Comparison of ENCODE assay signal across 1 cellular context in the genomic region with DNA sequence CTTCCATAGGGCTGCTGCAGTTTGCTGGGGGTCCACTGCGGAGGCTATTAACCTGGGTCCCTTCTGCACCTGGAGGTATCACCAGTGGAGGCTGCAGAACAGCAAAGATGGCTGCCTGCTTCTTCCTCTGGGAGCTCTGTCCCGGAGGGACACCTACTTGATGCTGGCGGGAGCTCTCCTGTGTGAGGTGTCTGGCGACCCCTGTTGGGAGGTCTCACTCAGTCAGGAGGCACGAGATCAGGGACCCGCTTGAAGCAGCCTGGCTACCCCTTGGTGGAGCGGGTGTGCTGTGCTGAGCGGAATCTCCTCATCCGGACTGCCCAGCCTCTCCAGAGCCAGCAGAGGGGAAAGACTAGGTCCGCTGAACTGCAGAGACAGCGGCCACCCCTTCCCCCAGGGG.
TF ChIP-seq lines count a peak whose summit lies in the region.

No MANE protein-coding gene starts in this region.

TF ChIP-seq in HepG2, 621 proteins besides CTCF, POLR2A, EP300 and RAD21 (continued from another document):
- TF ChIP-seq, protein P1, sequence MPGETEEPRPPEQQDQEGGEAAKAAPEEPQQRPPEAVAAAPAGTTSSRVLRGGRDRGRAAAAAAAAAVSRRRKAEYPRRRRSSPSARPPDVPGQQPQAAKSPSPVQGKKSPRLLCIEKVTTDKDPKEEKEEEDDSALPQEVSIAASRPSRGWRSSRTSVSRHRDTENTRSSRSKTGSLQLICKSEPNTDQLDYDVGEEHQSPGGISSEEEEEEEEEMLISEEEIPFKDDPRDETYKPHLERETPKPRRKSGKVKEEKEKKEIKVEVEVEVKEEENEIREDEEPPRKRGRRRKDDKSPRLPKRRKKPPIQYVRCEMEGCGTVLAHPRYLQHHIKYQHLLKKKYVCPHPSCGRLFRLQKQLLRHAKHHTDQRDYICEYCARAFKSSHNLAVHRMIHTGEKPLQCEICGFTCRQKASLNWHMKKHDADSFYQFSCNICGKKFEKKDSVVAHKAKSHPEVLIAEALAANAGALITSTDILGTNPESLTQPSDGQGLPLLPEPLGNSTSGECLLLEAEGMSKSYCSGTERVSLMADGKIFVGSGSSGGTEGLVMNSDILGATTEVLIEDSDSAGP (CRISPR knock-in tag; IDR thresholded peaks at IDR 0.05; ENCODE audit: borderline replicate concordance): peak; percentile 31; the same call in 1 of the 2 replicates
- no peak for TF ChIP-seq HNRNPH1 (optimal IDR thresholded peaks at IDR 0.05; ENCODE audit: low read depth, low read length)
- peak; percentile 32 for TF ChIP-seq XRCC5 (optimal IDR thresholded peaks at IDR 0.05; ENCODE audit: low read length)
- TF ChIP-seq MTF1 (CRISPR knock-in tag; IDR thresholded peaks at IDR 0.05): no peak
- TF ChIP-seq, protein P2, sequence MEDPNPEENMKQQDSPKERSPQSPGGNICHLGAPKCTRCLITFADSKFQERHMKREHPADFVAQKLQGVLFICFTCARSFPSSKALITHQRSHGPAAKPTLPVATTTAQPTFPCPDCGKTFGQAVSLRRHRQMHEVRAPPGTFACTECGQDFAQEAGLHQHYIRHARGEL (CRISPR knock-in tag; IDR thresholded peaks at IDR 0.05): peak; percentile 76; the same call in 1 of the 2 replicates
- TF ChIP-seq CEBPB (IDR thresholded peaks at IDR 0.05; ENCODE audit: borderline replicate concordance, low read depth, low read length): no peak
- no peak for TF ChIP-seq REL (CRISPR knock-in tag; conservative IDR thresholded peaks at IDR 0.05)
- TF ChIP-seq ZNF230 (CRISPR knock-in tag; IDR thresholded peaks at IDR 0.05): no peak
- TF ChIP-seq SUZ12 (IDR thresholded peaks at IDR 0.05; ENCODE audit: low read depth, low read length): no peak
- no peak for TF ChIP-seq ARNT (IDR thresholded peaks at IDR 0.05)
- no peak for TF ChIP-seq ZNF354B (CRISPR knock-in tag; IDR thresholded peaks at IDR 0.05)
- no peak for TF ChIP-seq PTBP1 (IDR thresholded peaks at IDR 0.05; ENCODE audit: low read depth, low read length, poor library complexity, severe bottlenecking)
- no peak for TF ChIP-seq RAD51 (IDR thresholded peaks at IDR 0.05; ENCODE audit: borderline replicate concordance)
- TF ChIP-seq POLR2AphosphoS5 (IDR thresholded peaks at IDR 0.05; ENCODE audit: low read depth, low read length): no peak
- TF ChIP-seq ZNF362 (CRISPR knock-in tag; IDR thresholded peaks at IDR 0.05; ENCODE audit: borderline replicate concordance): no peak
